In the genomic region with DNA sequence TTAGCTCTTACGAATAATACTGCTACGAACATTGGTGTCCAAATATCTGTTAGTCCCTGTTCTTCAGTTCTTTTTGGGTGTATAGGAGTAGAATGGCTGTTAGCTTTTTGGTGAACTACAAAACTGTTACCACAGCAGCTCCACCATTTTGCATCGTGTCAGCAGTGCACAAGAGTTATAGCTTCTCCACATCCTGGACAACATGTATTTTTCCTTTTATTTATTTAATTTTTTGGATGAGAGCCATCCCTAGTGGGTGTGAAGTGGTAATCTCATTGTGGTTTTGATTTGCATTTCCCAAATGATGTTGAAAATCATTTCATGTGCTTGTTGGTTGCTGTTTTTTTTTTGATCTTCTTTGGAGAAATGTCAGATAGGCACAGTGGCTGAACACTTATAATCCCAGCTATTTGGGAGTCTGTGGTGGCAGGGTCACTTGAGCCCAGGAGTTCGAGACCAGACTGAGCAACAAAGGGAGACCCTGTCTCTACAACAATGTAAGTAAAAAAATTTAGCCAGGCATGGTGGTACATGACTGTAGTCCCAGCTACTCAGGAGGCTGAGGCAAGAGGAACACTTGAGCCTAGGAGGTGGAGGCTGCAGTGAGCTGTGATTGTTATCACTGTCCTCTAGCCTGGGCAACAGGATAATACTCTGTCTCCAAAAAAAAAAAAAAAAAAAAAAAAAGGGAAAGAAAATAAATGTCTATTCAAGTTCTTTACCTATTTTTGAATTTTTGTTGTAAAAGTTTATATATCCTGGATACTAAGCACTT, we compare ENCODE assay signal across 31 cellular contexts.
"Had no signal": no experiment of that assay in that cellular context is flagged by ENCODE, and none has a peak within 500 bp of the region (broad histone marks: within the 10 kb centered on the region; RNA-seq: fewer than 3 reads in every experiment).

No MANE protein-coding gene starts in this region.

- ATAC-seq: activated CD4-positive, CD25-positive, alpha-beta regulatory T cell treated with anti-CD3 and anti-CD28 coated beads, Interleukin-2, amount 50 U/mL, for 24 hours; body of pancreas; gastrocnemius medialis; mucosa of descending colon had no signal

- H3K9me3 ChIP-seq: body of pancreas, esophagus muscularis mucosa, gastrocnemius medialis, mucosa of descending colon, ovary, prostate gland, right atrium auricular region, spleen, suprapubic skin, tibial artery had no signal

- FAIRE-seq: colon, islet of Langerhans, TTC549 had no signal

- H3K27me3 ChIP-seq: body of pancreas, esophagus muscularis mucosa, gastrocnemius medialis, ovary, right atrium auricular region, spleen, suprapubic skin, tibial artery had no signal

- H3K36me3 ChIP-seq: esophagus muscularis mucosa, gastrocnemius medialis, left ventricle myocardium inferior, ovary, prostate gland, right atrium auricular region, suprapubic skin, tibial artery had no signal

- H3K27me3 Mint-ChIP-seq: activated naive CD4-positive, alpha-beta T cell treated with anti-CD3 and anti-CD28 coated beads, Interleukin-2, amount 10 ng/mL, durations not matched to agents 7 days and 5 days had no signal

- DNase-seq: activated CD4-positive, alpha-beta T cell treated with anti-CD3 and anti-CD28 coated beads for 48 hours; activated CD4-positive, alpha-beta T cell treated with anti-CD3 and anti-CD28 coated beads, Interleukin-2, amount 50 U/mL, for 48 hours; activated CD8-positive, alpha-beta memory T cell treated with anti-CD3 and anti-CD28 coated beads for 24 hours; activated CD8-positive, alpha-beta memory T cell treated with anti-CD3 and anti-CD28 coated beads, Interleukin-2, amount 50 U/mL, for 4 hours; activated gamma-delta T cell; activated naive CD4-positive, alpha-beta T cell treated with anti-CD3 and anti-CD28 coated beads, Interleukin-2, amount 10 ng/mL, durations not matched to agents 7 days and 5 days; activated T-cell treated with anti-CD3 and anti-CD28 coated beads, Interleukin-2, amount 50 U/mL, for 1 hour; anterior cingulate cortex; body of pancreas; dermis blood vessel endothelial cell; effector CD4-positive, alpha-beta T cell; gastrocnemius medialis; glutamatergic neuron; left ventricle myocardium inferior; mesendoderm; mucosa of descending colon; nephron progenitor cell; ovary; spleen; stimulated activated naive CD4-positive, alpha-beta T cell; tibial artery had no signal

- H3K27ac ChIP-seq: body of pancreas, esophagus muscularis mucosa, gastrocnemius medialis, left ventricle myocardium inferior, ovary, prostate gland, right atrium auricular region, spleen, suprapubic skin, tibial artery, VCaP had no signal

- H3K4me3 ChIP-seq: body of pancreas, esophagus muscularis mucosa, gastrocnemius medialis, left ventricle myocardium inferior, lung, mucosa of descending colon, ovary, prostate gland, right atrium auricular region, spleen, suprapubic skin, tibial artery had no signal

- H3K4me3 Mint-ChIP-seq: activated naive CD4-positive, alpha-beta T cell treated with anti-CD3 and anti-CD28 coated beads, Interleukin-2, amount 10 ng/mL, durations not matched to agents 7 days and 5 days; nephron progenitor cell had no signal

- H3K4me1 ChIP-seq: esophagus muscularis mucosa, prostate gland, right atrium auricular region, tibial artery had no signal

- H3K27ac Mint-ChIP-seq: activated naive CD4-positive, alpha-beta T cell treated with anti-CD3 and anti-CD28 coated beads, Interleukin-2, amount 10 ng/mL, durations not matched to agents 7 days and 5 days; nephron progenitor cell had no signal

- H3K4me1 Mint-ChIP-seq: nephron progenitor cell had no signal
